In the genomic region with DNA sequence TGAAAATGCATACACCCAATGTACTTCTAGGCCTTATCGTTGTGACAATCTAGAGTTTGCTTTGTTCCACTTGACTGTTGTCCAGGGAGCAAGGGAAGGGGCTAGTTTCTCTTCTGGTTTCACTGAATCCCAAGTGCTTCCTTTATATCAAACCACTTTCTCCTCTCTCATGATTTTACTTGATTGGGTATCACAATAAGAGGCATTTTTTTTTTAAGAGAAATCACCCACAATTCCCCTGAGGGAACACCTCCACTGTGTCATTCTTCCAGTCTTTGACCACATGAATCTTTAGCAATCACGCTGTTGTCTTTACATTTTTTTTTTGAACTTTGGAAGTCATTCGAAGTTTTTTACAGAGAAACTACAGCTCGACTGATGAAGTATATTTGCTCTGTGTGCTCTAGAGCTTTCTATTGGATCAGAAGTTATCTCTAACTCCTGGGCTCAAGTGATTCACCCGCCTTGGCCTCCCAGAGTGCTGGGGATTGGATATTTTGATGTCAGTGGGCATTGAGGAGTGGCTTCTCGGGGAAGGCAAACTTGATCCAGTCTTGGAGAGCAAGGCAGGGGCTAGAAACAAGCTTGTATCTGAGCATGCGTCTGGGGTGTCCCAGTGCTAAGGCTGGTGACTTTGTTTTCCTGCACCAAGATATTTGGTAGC, we compare ENCODE assay signal across 1 cellular context.
TF ChIP-seq lines count a peak whose summit lies in the region.

No MANE protein-coding gene starts in this region.

TF ChIP-seq in liver, 16 proteins besides CTCF, POLR2A, EP300 and RAD21 (continued from another document):
- TF ChIP-seq, protein P1, sequence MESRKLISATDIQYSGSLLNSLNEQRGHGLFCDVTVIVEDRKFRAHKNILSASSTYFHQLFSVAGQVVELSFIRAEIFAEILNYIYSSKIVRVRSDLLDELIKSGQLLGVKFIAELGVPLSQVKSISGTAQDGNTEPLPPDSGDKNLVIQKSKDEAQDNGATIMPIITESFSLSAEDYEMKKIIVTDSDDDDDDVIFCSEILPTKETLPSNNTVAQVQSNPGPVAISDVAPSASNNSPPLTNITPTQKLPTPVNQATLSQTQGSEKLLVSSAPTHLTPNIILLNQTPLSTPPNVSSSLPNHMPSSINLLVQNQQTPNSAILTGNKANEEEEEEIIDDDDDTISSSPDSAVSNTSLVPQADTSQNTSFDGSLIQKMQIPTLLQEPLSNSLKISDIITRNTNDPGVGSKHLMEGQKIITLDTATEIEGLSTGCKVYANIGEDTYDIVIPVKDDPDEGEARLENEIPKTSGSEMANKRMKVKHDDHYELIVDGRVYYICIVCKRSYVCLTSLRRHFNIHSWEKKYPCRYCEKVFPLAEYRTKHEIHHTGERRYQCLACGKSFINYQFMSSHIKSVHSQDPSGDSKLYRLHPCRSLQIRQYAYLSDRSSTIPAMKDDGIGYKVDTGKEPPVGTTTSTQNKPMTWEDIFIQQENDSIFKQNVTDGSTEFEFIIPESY (IDR thresholded peaks at IDR 0.05): no peak
- TF ChIP-seq GABPA (IDR thresholded peaks at IDR 0.05 in 1 of 2, conservative IDR thresholded peaks at IDR 0.05 in 1 of 2) (no peak), SP1 (IDR thresholded peaks at IDR 0.05) (peak; percentile 69), YY1 (IDR thresholded peaks at IDR 0.05) (peak; percentile 69), JUND (IDR thresholded peaks at IDR 0.05) (peak in 1 of 2 donors; percentile 32), FOXA1 (IDR thresholded peaks at IDR 0.05) (no peak)
- TF ChIP-seq, protein P2, sequence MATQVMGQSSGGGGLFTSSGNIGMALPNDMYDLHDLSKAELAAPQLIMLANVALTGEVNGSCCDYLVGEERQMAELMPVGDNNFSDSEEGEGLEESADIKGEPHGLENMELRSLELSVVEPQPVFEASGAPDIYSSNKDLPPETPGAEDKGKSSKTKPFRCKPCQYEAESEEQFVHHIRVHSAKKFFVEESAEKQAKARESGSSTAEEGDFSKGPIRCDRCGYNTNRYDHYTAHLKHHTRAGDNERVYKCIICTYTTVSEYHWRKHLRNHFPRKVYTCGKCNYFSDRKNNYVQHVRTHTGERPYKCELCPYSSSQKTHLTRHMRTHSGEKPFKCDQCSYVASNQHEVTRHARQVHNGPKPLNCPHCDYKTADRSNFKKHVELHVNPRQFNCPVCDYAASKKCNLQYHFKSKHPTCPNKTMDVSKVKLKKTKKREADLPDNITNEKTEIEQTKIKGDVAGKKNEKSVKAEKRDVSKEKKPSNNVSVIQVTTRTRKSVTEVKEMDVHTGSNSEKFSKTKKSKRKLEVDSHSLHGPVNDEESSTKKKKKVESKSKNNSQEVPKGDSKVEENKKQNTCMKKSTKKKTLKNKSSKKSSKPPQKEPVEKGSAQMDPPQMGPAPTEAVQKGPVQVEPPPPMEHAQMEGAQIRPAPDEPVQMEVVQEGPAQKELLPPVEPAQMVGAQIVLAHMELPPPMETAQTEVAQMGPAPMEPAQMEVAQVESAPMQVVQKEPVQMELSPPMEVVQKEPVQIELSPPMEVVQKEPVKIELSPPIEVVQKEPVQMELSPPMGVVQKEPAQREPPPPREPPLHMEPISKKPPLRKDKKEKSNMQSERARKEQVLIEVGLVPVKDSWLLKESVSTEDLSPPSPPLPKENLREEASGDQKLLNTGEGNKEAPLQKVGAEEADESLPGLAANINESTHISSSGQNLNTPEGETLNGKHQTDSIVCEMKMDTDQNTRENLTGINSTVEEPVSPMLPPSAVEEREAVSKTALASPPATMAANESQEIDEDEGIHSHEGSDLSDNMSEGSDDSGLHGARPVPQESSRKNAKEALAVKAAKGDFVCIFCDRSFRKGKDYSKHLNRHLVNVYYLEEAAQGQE (IDR thresholded peaks at IDR 0.05): peak; percentile 44
TF ChIP-seq in liver: peak in this region for 8.
